ENCODE assay signal across 1 cellular context in the genomic region with DNA sequence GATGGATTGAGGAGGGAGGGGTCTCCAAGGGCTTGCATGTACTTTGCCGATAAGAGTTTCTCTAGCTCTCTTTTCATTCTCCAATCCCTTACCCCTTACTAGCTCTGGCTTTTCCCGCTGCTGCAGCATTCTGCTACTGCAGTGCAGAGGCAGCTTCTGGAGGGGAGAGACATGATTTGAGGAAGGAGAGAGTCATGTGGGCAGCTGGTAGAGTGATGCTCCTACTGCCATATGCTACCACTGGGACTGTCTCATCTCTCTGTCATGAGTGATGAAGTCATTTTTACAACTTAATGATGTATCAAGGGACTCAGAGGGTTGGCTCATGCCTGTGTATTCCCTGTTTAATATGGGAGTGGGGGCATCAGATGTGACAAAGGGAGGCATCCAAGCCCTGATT.
TF ChIP-seq lines count a peak whose summit lies in the region.

No MANE protein-coding gene starts in this region.

TF ChIP-seq in SK-N-SH treated with all-trans-retinoic acid at 6 μM for 48 hours, 23 proteins besides CTCF, POLR2A, EP300 and RAD21 (continued from another document):
- TF ChIP-seq, protein P1, sequence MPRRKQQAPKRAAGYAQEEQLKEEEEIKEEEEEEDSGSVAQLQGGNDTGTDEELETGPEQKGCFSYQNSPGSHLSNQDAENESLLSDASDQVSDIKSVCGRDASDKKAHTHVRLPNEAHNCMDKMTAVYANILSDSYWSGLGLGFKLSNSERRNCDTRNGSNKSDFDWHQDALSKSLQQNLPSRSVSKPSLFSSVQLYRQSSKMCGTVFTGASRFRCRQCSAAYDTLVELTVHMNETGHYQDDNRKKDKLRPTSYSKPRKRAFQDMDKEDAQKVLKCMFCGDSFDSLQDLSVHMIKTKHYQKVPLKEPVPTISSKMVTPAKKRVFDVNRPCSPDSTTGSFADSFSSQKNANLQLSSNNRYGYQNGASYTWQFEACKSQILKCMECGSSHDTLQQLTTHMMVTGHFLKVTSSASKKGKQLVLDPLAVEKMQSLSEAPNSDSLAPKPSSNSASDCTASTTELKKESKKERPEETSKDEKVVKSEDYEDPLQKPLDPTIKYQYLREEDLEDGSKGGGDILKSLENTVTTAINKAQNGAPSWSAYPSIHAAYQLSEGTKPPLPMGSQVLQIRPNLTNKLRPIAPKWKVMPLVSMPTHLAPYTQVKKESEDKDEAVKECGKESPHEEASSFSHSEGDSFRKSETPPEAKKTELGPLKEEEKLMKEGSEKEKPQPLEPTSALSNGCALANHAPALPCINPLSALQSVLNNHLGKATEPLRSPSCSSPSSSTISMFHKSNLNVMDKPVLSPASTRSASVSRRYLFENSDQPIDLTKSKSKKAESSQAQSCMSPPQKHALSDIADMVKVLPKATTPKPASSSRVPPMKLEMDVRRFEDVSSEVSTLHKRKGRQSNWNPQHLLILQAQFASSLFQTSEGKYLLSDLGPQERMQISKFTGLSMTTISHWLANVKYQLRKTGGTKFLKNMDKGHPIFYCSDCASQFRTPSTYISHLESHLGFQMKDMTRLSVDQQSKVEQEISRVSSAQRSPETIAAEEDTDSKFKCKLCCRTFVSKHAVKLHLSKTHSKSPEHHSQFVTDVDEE (CRISPR knock-in tag; IDR thresholded peaks at IDR 0.05) = no peak
- no peak for TF ChIP-seq ZNF8 (CRISPR knock-in tag; IDR thresholded peaks at IDR 0.05)
- no peak for TF ChIP-seq OSR1 (CRISPR knock-in tag; IDR thresholded peaks at IDR 0.05)
- TF ChIP-seq RARB (CRISPR knock-in tag; IDR thresholded peaks at IDR 0.05) = no peak
- no peak for TF ChIP-seq ZNF565 (CRISPR knock-in tag; conservative IDR thresholded peaks at IDR 0.05; ENCODE audit: low read depth)
- no peak for TF ChIP-seq ZFP3 (CRISPR knock-in tag; IDR thresholded peaks at IDR 0.05)
- TF ChIP-seq, protein P2, sequence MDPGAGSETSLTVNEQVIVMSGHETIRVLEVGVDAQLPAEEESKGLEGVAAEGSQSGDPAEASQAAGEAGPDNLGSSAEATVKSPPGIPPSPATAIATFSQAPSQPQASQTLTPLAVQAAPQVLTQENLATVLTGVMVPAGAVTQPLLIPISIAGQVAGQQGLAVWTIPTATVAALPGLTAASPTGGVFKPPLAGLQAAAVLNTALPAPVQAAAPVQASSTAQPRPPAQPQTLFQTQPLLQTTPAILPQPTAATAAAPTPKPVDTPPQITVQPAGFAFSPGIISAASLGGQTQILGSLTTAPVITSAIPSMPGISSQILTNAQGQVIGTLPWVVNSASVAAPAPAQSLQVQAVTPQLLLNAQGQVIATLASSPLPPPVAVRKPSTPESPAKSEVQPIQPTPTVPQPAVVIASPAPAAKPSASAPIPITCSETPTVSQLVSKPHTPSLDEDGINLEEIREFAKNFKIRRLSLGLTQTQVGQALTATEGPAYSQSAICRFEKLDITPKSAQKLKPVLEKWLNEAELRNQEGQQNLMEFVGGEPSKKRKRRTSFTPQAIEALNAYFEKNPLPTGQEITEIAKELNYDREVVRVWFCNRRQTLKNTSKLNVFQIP (CRISPR knock-in tag; IDR thresholded peaks at IDR 0.05; ENCODE audit: borderline replicate concordance, low read depth) = no peak
- no peak for TF ChIP-seq BACH2 (CRISPR knock-in tag; IDR thresholded peaks at IDR 0.05; ENCODE audit: borderline replicate concordance)
- TF ChIP-seq TCF4 (CRISPR knock-in tag; IDR thresholded peaks at IDR 0.05; ENCODE audit: borderline replicate concordance) = no peak
- TF ChIP-seq ZC3H10 (CRISPR knock-in tag; IDR thresholded peaks at IDR 0.05) = no peak
- TF ChIP-seq TOX (CRISPR knock-in tag; IDR thresholded peaks at IDR 0.05; ENCODE audit: borderline replicate concordance) = no peak
- TF ChIP-seq ISL1 (CRISPR knock-in tag; IDR thresholded peaks at IDR 0.05) = no peak
- TF ChIP-seq, protein P3, sequence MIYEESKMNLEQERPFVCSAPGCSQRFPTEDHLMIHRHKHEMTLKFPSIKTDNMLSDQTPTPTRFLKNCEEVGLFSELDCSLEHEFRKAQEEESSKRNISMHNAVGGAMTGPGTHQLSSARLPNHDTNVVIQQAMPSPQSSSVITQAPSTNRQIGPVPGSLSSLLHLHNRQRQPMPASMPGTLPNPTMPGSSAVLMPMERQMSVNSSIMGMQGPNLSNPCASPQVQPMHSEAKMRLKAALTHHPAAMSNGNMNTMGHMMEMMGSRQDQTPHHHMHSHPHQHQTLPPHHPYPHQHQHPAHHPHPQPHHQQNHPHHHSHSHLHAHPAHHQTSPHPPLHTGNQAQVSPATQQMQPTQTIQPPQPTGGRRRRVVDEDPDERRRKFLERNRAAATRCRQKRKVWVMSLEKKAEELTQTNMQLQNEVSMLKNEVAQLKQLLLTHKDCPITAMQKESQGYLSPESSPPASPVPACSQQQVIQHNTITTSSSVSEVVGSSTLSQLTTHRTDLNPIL (CRISPR knock-in tag; IDR thresholded peaks at IDR 0.05; ENCODE audit: low read depth) = no peak
- TF ChIP-seq SNAI2 (CRISPR knock-in tag; IDR thresholded peaks at IDR 0.05) = no peak
- TF ChIP-seq, protein P4, sequence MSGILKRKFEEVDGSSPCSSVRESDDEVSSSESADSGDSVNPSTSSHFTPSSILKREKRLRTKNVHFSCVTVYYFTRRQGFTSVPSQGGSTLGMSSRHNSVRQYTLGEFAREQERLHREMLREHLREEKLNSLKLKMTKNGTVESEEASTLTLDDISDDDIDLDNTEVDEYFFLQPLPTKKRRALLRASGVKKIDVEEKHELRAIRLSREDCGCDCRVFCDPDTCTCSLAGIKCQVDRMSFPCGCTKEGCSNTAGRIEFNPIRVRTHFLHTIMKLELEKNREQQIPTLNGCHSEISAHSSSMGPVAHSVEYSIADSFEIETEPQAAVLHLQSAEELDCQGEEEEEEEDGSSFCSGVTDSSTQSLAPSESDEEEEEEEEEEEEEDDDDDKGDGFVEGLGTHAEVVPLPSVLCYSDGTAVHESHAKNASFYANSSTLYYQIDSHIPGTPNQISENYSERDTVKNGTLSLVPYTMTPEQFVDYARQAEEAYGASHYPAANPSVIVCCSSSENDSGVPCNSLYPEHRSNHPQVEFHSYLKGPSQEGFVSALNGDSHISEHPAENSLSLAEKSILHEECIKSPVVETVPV (CRISPR knock-in tag; IDR thresholded peaks at IDR 0.05) = no peak
TF ChIP-seq in SK-N-SH treated with all-trans-retinoic acid at 6 μM for 48 hours: peak in this region for 0.
